In the genomic region with DNA sequence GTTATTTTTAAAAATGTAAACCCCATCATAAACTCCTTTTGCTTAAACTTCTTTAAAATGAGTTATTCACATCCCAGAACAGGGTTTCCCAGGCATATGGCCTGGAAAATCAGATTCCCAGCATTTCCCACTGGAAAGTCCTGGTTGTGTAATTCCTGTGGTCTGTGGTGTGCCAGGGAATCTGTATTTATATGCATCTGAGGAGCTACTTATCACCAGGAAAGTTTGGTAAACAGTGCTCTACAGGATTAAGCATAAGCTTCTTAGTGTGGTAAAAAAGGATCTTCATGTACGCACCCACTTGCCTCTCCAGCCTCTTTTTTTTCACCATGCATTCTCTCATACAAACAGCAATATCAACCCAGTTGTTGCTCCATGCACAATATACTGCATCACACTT, we compare ENCODE assay signal across 1 cellular context.
TF ChIP-seq lines count a peak whose summit lies in the region.

No MANE protein-coding gene starts in this region.

TF ChIP-seq in SK-N-SH, 30 proteins besides CTCF, POLR2A, EP300 and RAD21 (continued from another document):
- no peak for TF ChIP-seq REST (IDR thresholded peaks at IDR 0.05; ENCODE audit: low read depth, low read length)
- TF ChIP-seq FOXM1 (IDR thresholded peaks at IDR 0.05; ENCODE audit: low read depth) = no peak
TF ChIP-seq in SK-N-SH: peak in this region for 0.
